ENCODE assay signal across 15 cellular contexts in genomic region chr20:11355338-11355737, GRCh38.
DNase-seq lines count a peak whose midpoint lies in the region; TF ChIP-seq lines count a peak whose summit lies in the region.
"Had no signal": no experiment of that assay in that cellular context is flagged by ENCODE, and none has a peak within 500 bp of the region (broad histone marks: within the 10 kb centered on the region; RNA-seq: fewer than 3 reads in every experiment).

No MANE protein-coding gene starts in this region.

- no peak overlapping the region for H3K14ac ChIP-seq in neuronal stem cell (ENCODE audit: low read length)

- H3K36me3 Mint-ChIP-seq in brain, result no peaks in the 10 kb centered on the region

- H2AFZ ChIP-seq in neuronal stem cell (ENCODE audit: low read length), result peak overlapping the region; percentile 56
- H2AFZ ChIP-seq: GM23248 had no signal

- no peaks in the 10 kb centered on the region for H3K79me1 ChIP-seq in neuronal stem cell (ENCODE audit: low read depth, low read length)

- H3K27me3 Mint-ChIP-seq in brain, result peaks cover 11% of the 10 kb centered on the region
- H3K27me3 Mint-ChIP-seq: CD4-positive, alpha-beta T cell had no signal

- no peak overlapping the region for H2AK5ac ChIP-seq in neuronal stem cell (ENCODE audit: low read depth, low read length)

- H3K36me3 ChIP-seq in neuronal stem cell (replicated peaks in 1 of 2; ENCODE audit: control insufficient read depth in 2 of 2, insufficient read depth in 2 of 2, low read length in 2 of 2), result no peaks in the 10 kb centered on the region
- no peaks in the 10 kb centered on the region for H3K36me3 ChIP-seq in ascending aorta
- H3K36me3 ChIP-seq: HAP-1 had no signal

- H4K91ac ChIP-seq in neuronal stem cell (ENCODE audit: low read depth, low read length, poor library complexity), result no peak overlapping the region

- H3K4me1 ChIP-seq in neuronal stem cell (ENCODE audit: control insufficient read depth in 2 of 2, insufficient read depth in 1 of 2, low read depth in 1 of 2, low read length in 2 of 2) (peaks cover 17 to 25% of the 10 kb centered on the region in 2 donors), ascending aorta (no peaks in the 10 kb centered on the region)
- H3K4me1 ChIP-seq: Caco-2 had no signal

- no peak overlapping the region for H3K23ac ChIP-seq in neuronal stem cell (ENCODE audit: low read depth, low read length, poor library complexity)

- H3K18ac ChIP-seq in neuronal stem cell (ENCODE audit: low read length), result no peak overlapping the region

- WGBS in neuronal stem cell (ENCODE audit: extremely low coverage in 2 of 2, insufficient read length in 2 of 2, insufficient replicate concordance in 1 of 2), 2 donors, result no CpG with 5 or more reads among the region's 3 CpGs

- no peak overlapping the region for H3K4me2 ChIP-seq in neuronal stem cell (ENCODE audit: insufficient read depth, low read length, poor library complexity, severe bottlenecking)
- H3K4me2 ChIP-seq: A549 had no signal

- H3K4me1 Mint-ChIP-seq in brain, result peaks cover 55% of the 10 kb centered on the region

- H3K4me3 ChIP-seq in neuronal stem cell (ENCODE audit: low read length in 2 of 2) (no peak overlapping the region), ascending aorta (no peak overlapping the region)
- H3K4me3 ChIP-seq: A549, GM23248, HAP-1 had no signal

- no peak overlapping the region for H2BK15ac ChIP-seq in neuronal stem cell (ENCODE audit: low read length)

- H2BK12ac ChIP-seq in neuronal stem cell (ENCODE audit: low read length), result no peak overlapping the region

- H2BK120ac ChIP-seq in neuronal stem cell (ENCODE audit: low read depth, low read length), result no peak overlapping the region

- intact Hi-C loops in ascending aorta (cut with DNase I), result no loop called here

- no peaks in the 10 kb centered on the region for H3K27me3 ChIP-seq in neuronal stem cell (ENCODE audit: control insufficient read depth in 3 of 3, insufficient read depth in 3 of 3, low read depth in 1 of 3, low read length in 3 of 3)
- H3K27me3 ChIP-seq in ascending aorta, result no peaks in the 10 kb centered on the region

- no peak overlapping the region for H4K8ac ChIP-seq in neuronal stem cell (ENCODE audit: low read depth, low read length)

- peak overlapping the region in 4 of 5 experiments; percentile 64 to 89 (median 86) for H3K27ac Mint-ChIP-seq in brain
- H3K27ac Mint-ChIP-seq: CD4-positive, alpha-beta T cell had no signal

- H3K4ac ChIP-seq in neuronal stem cell (ENCODE audit: low read length), result no peak overlapping the region

- no peak overlapping the region for H3K9ac ChIP-seq in neuronal stem cell (ENCODE audit: low read depth, low read length, poor library complexity)
- H3K9ac ChIP-seq: GM23248 had no signal

- peak; percentile 6 for DNase-seq in NCI-H1092 treated with DMSO at 0.1 percent for 48 hours (lab: John Stamatoyannopoulos, UW)
- no peak for DNase-seq in NCI-H1092 (lab: John Stamatoyannopoulos, UW)
- DNase-seq in LHCN-M2 (ENCODE audit: low read depth), result peak; percentile 20
- no peak for DNase-seq in neuronal stem cell (ENCODE audit: low spot score)
- no peak for DNase-seq in anterior cingulate cortex (lab: John Stamatoyannopoulos, UW)
- no peak for DNase-seq in ascending aorta (ENCODE audit: low spot score in 2 of 2)
- DNase-seq: AML-193; Caco-2; CD4-positive, alpha-beta T cell; GM23248 had no signal

- TF ChIP-seq CTCF in brain (conservative IDR thresholded peaks at IDR 0.05), result no peak
- no peak for TF ChIP-seq CTCF in ascending aorta (IDR thresholded peaks at IDR 0.05)

- no peaks in the 10 kb centered on the region for H3K9me3 ChIP-seq in neuronal stem cell (replicated peaks in 1 of 2; ENCODE audit: control insufficient read depth in 2 of 2, insufficient read depth in 1 of 2, low read depth in 1 of 2, low read length in 2 of 2)
- H3K9me3 ChIP-seq in ascending aorta, result no peaks in the 10 kb centered on the region
- H3K9me3 ChIP-seq: Caco-2 had no signal

- H2BK5ac ChIP-seq in neuronal stem cell (ENCODE audit: low read length), result no peak overlapping the region

- H3K27ac ChIP-seq in neuronal stem cell (replicated peaks; ENCODE audit: low read length) (no peak overlapping the region), ascending aorta (no peak overlapping the region)
- H3K27ac ChIP-seq: 22Rv1, A549, C4-2B, GM23248 had no signal

- peak overlapping the region in 2 of 5 experiments; percentile 15 to 21 for H3K4me3 Mint-ChIP-seq in brain
- H3K4me3 Mint-ChIP-seq: CD4-positive, alpha-beta T cell had no signal

- peaks cover 5 to 15% (median 12%) of the 10 kb centered on the region in 5 experiments for H3K9me3 Mint-ChIP-seq in brain

Comparison
In these comparisons a context has a peak if more than half of its experiments do, and no peak if none do; other contexts are left out.
1. DNase-seq: peak in NCI-H1092 treated with DMSO at 0.1 percent for 48 hours (single experiment) and LHCN-M2 (single experiment); none in NCI-H1092 (single experiment), neuronal stem cell (single experiment), anterior cingulate cortex (0 of 58) and ascending aorta (0 of 2).